Comparison of ENCODE assay signal across 10 cellular contexts in the genomic region with DNA sequence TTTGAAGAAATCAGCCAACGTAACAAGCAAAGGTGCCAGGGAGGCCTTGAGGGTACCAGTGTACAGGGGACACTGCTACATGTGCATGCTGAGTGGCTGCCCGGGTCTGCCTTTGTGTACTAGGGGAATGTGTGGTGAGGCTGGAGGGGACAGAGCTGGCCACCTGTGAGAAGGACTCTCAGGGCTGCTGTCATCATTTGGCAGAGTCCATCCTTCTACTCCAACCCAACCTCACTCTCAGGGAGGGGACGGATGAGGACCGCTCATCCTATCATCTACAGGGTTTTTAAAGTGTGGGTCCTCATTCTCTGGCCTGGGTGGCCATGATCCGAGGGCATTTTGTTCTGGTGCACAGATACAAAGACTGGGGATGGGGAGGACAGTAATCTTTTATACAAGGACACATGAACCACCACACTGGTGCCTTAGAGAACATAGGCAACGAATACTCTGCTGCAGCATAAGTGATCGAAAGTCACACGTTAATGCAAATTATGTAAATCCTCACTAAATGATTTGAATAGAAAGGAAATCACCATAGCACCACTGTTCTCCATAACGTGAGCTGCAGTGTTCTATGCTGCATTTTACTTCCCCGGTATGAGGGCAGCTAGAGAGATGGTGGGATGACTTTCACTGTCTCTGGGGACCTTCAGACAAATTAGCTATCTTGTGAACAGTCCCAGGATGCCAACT.
A peak's percentile ranks its signal among the peaks of the same experiment; 100 is the strongest.
DNase-seq lines count a peak whose midpoint lies in the region; ATAC-seq and TF ChIP-seq lines count a peak whose summit lies in the region.
"Had no signal": no experiment of that assay in that cellular context is flagged by ENCODE, and none has a peak within 500 bp of the region (broad histone marks: within the 10 kb centered on the region; RNA-seq: fewer than 3 reads in every experiment).

No MANE protein-coding gene starts in this region.

- TF ChIP-seq CTCF in DOHH2 (IDR thresholded peaks at IDR 0.05; ENCODE audit: low read depth, low read length, poor library complexity, severe bottlenecking): no peak

- H4K20me1 ChIP-seq in DOHH2 (ENCODE audit: control insufficient read depth, insufficient read depth, low read depth, low read length): no peaks in the 10 kb centered on the region

- H3K4me1 ChIP-seq in DOHH2 (ENCODE audit: control insufficient read depth, low read length): peaks cover 75% of the 10 kb centered on the region

- no peaks in the 10 kb centered on the region for H3K9me2 ChIP-seq in DOHH2 (replicated peaks; ENCODE audit: control insufficient read depth, low read length)

- peaks cover 18% of the 10 kb centered on the region for H3F3A ChIP-seq in DOHH2 (ENCODE audit: control insufficient read depth, insufficient read depth)

- ATAC-seq in GM19328 (IDR thresholded peaks at IDR 0.05; ENCODE audit: unreplicated experiment) (peak; percentile 62), HG03066 (IDR thresholded peaks at IDR 0.05; ENCODE audit: low read depth, unreplicated experiment) (peak; percentile 64), left ventricle myocardium superior (no peak)

- H3K4me3 ChIP-seq in DOHH2 (ENCODE audit: low read length): peak overlapping the region; percentile 64

- no peaks in the 10 kb centered on the region for H3K36me3 ChIP-seq in DOHH2 (ENCODE audit: control insufficient read depth, low read length)

- H3K4me1 Mint-ChIP-seq in activated naive CD8-positive, alpha-beta T cell treated with anti-CD3 and anti-CD28 coated beads for 36 hours: peaks cover 39% of the 10 kb centered on the region

- peak overlapping the region; percentile 99 for H3K27ac Mint-ChIP-seq in activated naive CD8-positive, alpha-beta T cell treated with anti-CD3 and anti-CD28 coated beads for 36 hours

- no peak for DNase-seq in activated naive CD8-positive, alpha-beta T cell treated with anti-CD3 and anti-CD28 coated beads for 36 hours
- no peak for DNase-seq in NCI-H1930 (lab: John Stamatoyannopoulos, UW)
- no peak for DNase-seq in HuH-7 (ENCODE audit: low spot score)
- no peak for DNase-seq in left ventricle myocardium superior
- no peak for DNase-seq in NCI-H1048 (lab: John Stamatoyannopoulos, UW)
- DNase-seq: DND-41, NCI-H524 treated with DMSO at 0.1 percent for 48 hours had no signal

- H3K79me2 ChIP-seq in DOHH2 (ENCODE audit: control insufficient read depth, low read length): peaks cover 3% of the 10 kb centered on the region; the same call in 1 of the 2 replicates

- H3K27ac ChIP-seq in DOHH2 (ENCODE audit: low read depth, low read length): peak overlapping the region; percentile 98

- intact Hi-C loops in left ventricle myocardium superior (cut with micrococcal nuclease): no loop called here

- peaks cover 6% of the 10 kb centered on the region for H3K36me3 Mint-ChIP-seq in activated naive CD8-positive, alpha-beta T cell treated with anti-CD3 and anti-CD28 coated beads for 36 hours

- H3K4me2 ChIP-seq in DOHH2 (ENCODE audit: low read length): peak overlapping the region; percentile 79

- no peaks in the 10 kb centered on the region for H3K9me3 ChIP-seq in DOHH2 (ENCODE audit: control insufficient read depth, insufficient read depth, low read length)

- H3K9me3 Mint-ChIP-seq in activated naive CD8-positive, alpha-beta T cell treated with anti-CD3 and anti-CD28 coated beads for 36 hours: no peaks in the 10 kb centered on the region

- no peak overlapping the region for H3K4me3 Mint-ChIP-seq in activated naive CD8-positive, alpha-beta T cell treated with anti-CD3 and anti-CD28 coated beads for 36 hours

- H3K27me3 Mint-ChIP-seq in activated naive CD8-positive, alpha-beta T cell treated with anti-CD3 and anti-CD28 coated beads for 36 hours: no peaks in the 10 kb centered on the region

- no peaks in the 10 kb centered on the region for H3K27me3 ChIP-seq in DOHH2 (ENCODE audit: control insufficient read depth, low read length)
